ENCODE assay signal across 8 cellular contexts in the genomic region with DNA sequence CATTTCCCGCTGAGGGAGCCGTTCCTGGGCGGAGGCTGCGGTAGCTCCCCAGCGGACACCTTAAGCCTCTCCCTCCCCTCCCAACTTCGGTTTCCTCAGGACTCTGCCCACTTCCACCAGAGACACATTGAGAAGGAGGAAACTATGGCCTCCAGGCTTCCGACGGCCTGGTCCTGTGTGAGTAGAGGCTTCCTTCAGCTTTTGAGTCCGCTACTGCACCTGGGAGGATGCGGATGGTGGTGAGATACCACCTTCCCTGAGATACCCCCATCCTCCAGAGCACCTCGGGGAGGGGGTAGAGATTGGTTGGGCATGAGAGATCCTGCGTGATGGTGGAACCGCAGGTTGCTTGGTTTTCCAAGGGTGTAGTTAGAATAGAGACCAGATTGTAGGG. TPM values are rescaled to one million over a fixed set of nuclear protein-coding genes. Genes with fewer than 3 reads are reported as not detected.
A peak's percentile ranks its signal among the peaks of the same experiment; 100 is the strongest.
DNase-seq lines count a peak whose midpoint lies in the region; ATAC-seq, FAIRE-seq and TF ChIP-seq lines count a peak whose summit lies in the region.

No MANE protein-coding gene starts in this region.

- peaks cover 25% of the 10 kb centered on the region for H3K4me1 Mint-ChIP-seq in activated naive CD4-positive, alpha-beta T cell treated with anti-CD3 and anti-CD28 coated beads, Interleukin-2, amount 50 U/mL, for 24 hours
- H3K4me1 Mint-ChIP-seq in activated naive CD8-positive, alpha-beta T cell treated with anti-CD3 and anti-CD28 coated beads, Interleukin-2, amount 50 U/mL, for 24 hours: peaks cover 22% of the 10 kb centered on the region
- no peaks in the 10 kb centered on the region for H3K4me1 Mint-ChIP-seq in type B pancreatic cell (ENCODE audit: unreplicated experiment)

- peaks cover 6% of the 10 kb centered on the region for H3K9me3 Mint-ChIP-seq in activated naive CD4-positive, alpha-beta T cell treated with anti-CD3 and anti-CD28 coated beads, Interleukin-2, amount 50 U/mL, for 24 hours
- peaks cover 34% of the 10 kb centered on the region for H3K9me3 Mint-ChIP-seq in activated naive CD8-positive, alpha-beta T cell treated with anti-CD3 and anti-CD28 coated beads, Interleukin-2, amount 50 U/mL, for 24 hours
- peaks cover 11% of the 10 kb centered on the region for H3K9me3 Mint-ChIP-seq in type B pancreatic cell

- H3K36me3 Mint-ChIP-seq in activated naive CD4-positive, alpha-beta T cell treated with anti-CD3 and anti-CD28 coated beads, Interleukin-2, amount 50 U/mL, for 24 hours: peaks cover 44% of the 10 kb centered on the region
- H3K36me3 Mint-ChIP-seq in activated naive CD8-positive, alpha-beta T cell treated with anti-CD3 and anti-CD28 coated beads, Interleukin-2, amount 50 U/mL, for 24 hours (ENCODE audit: low read depth): peaks cover 74% of the 10 kb centered on the region
- H3K36me3 Mint-ChIP-seq in type B pancreatic cell: peaks cover 58% of the 10 kb centered on the region

- H3K4me3 Mint-ChIP-seq in activated naive CD4-positive, alpha-beta T cell treated with anti-CD3 and anti-CD28 coated beads, Interleukin-2, amount 50 U/mL, for 24 hours: peak overlapping the region; percentile 97
- H3K4me3 Mint-ChIP-seq in activated naive CD8-positive, alpha-beta T cell treated with anti-CD3 and anti-CD28 coated beads, Interleukin-2, amount 50 U/mL, for 24 hours: peak overlapping the region; percentile 90
- peak overlapping the region; percentile 97 for H3K4me3 Mint-ChIP-seq in type B pancreatic cell

- no peaks in the 10 kb centered on the region for H3K27me3 Mint-ChIP-seq in activated naive CD4-positive, alpha-beta T cell treated with anti-CD3 and anti-CD28 coated beads, Interleukin-2, amount 50 U/mL, for 24 hours
- no peaks in the 10 kb centered on the region for H3K27me3 Mint-ChIP-seq in activated naive CD8-positive, alpha-beta T cell treated with anti-CD3 and anti-CD28 coated beads, Interleukin-2, amount 50 U/mL, for 24 hours
- no peaks in the 10 kb centered on the region for H3K27me3 Mint-ChIP-seq in type B pancreatic cell

- no peak for FAIRE-seq in HepG2 (lab: Jason Lieb, UNC)

- peaks cover 12% of the 10 kb centered on the region for H3K4me1 ChIP-seq in HepG2 (ENCODE audit: insufficient read depth, low read length)

- peak overlapping the region; percentile 96 for H3K9ac ChIP-seq in HepG2 (ENCODE audit: insufficient read depth, low read depth, low read length)

- H3K9me3 ChIP-seq in HepG2 (ENCODE audit: low read length): peaks cover 63% of the 10 kb centered on the region

- TF ChIP-seq RAD21 in HepG2 (CRISPR knock-in tag; IDR thresholded peaks at IDR 0.05): no peak

- H3K36me3 ChIP-seq in HepG2 (replicated peaks in 1 of 2; ENCODE audit: control insufficient read depth in 1 of 2, insufficient read depth in 2 of 2, low read length in 2 of 2): peaks cover 22 to 30% of the 10 kb centered on the region in 2 experiments

- 0 out of 4 replicates have a peak, but pooled peaks of 1 of the 2 experiments have one; percentile 5 for TF ChIP-seq POLR2A in HepG2 (IDR thresholded peaks at IDR 0.05; ENCODE audit: insufficient read depth in 1 of 2, low read depth in 2 of 2, low read length in 2 of 2)

- CTCF ChIA-PET in HepG2 (lab: Yijun Ruan, JAX; ENCODE audit: low intra/inter-chr PET ratio, low total read pairs): no interaction called here

- no peak for DNase-seq in activated naive CD4-positive, alpha-beta T cell treated with anti-CD3 and anti-CD28 coated beads, Interleukin-2, amount 50 U/mL, for 16 hours
- DNase-seq in activated naive CD8-positive, alpha-beta T cell treated with anti-CD3 and anti-CD28 coated beads, Interleukin-2, amount 50 U/mL, for 24 hours: no peak
- no peak for DNase-seq in HepG2 (ENCODE audit: low spot score)
- DNase-seq in type B pancreatic cell (ENCODE audit: extremely low spot score, unreplicated experiment): no peak

- H4K20me1 ChIP-seq in HepG2 (ENCODE audit: insufficient read depth, low read length): no peaks in the 10 kb centered on the region

- H3K27me3 ChIP-seq in HepG2 (ENCODE audit: control insufficient read depth in 1 of 2, insufficient read depth in 2 of 2, low read length in 2 of 2): no peaks in the 10 kb centered on the region; a peak in 1 of 5 replicates

- ATAC-seq in activated naive CD8-positive, alpha-beta T cell treated with anti-CD3 and anti-CD28 coated beads, Interleukin-2, amount 50 U/mL, for 24 hours: no peak
- ATAC-seq in HepG2 (no peak; the same call in 2 of the 3 replicates), HG02588 (IDR thresholded peaks at IDR 0.05; ENCODE audit: unreplicated experiment) (no peak), HG03196 (IDR thresholded peaks at IDR 0.05; ENCODE audit: unreplicated experiment) (no peak), GM19324 (IDR thresholded peaks at IDR 0.05; ENCODE audit: low FRiP score, unreplicated experiment) (no peak)

- TF ChIP-seq EP300 in HepG2 (IDR thresholded peaks at IDR 0.05; ENCODE audit: low read depth in 2 of 2, low read length in 2 of 2) (no peak), HepG2 (CRISPR knock-in tag; IDR thresholded peaks at IDR 0.05; ENCODE audit: borderline replicate concordance) (no peak)

- peak overlapping the region; percentile 100 for H3K27ac ChIP-seq in HepG2 (ENCODE audit: extremely low read length, insufficient read depth, low read length)

- H3K79me2 ChIP-seq in HepG2 (ENCODE audit: insufficient read depth, low read length): peaks cover 10% of the 10 kb centered on the region

- H3K4me3 ChIP-seq in HepG2 (replicated peaks in 1 of 3; ENCODE audit: insufficient read depth in 1 of 3, low read depth in 2 of 3, low read length in 3 of 3): peak overlapping the region; percentile 77 to 93 (median 88)

- TSS peak; percentile 71 for BruUV-seq in HepG2 (replicated peaks; lab: Mats Ljungman, UMichigan)

- H3K4me2 ChIP-seq in HepG2 (ENCODE audit: low read depth, low read length): peak overlapping the region; percentile 86

- intact Hi-C loops in HepG2 (cut with micrococcal nuclease; ENCODE audit: unreplicated experiment): loop anchor here (1.0 to 5.0 kb wide), 5 partner anchors 43 to 203 kb away; partner anchors contain the start of genes ERVK3-1, RPS5, ZNF544 and ZNF8

- no peak overlapping the region for H2AFZ ChIP-seq in HepG2 (ENCODE audit: low read length)

- H3K27ac Mint-ChIP-seq in activated naive CD4-positive, alpha-beta T cell treated with anti-CD3 and anti-CD28 coated beads, Interleukin-2, amount 50 U/mL, for 24 hours: peak overlapping the region; percentile 98
- peak overlapping the region; percentile 98 for H3K27ac Mint-ChIP-seq in activated naive CD8-positive, alpha-beta T cell treated with anti-CD3 and anti-CD28 coated beads, Interleukin-2, amount 50 U/mL, for 24 hours
- H3K27ac Mint-ChIP-seq in type B pancreatic cell: peak overlapping the region; percentile 99

- in situ Hi-C loops in HepG2 (cut with HindIII; ENCODE audit: extremely low pct_ligation_motif_present, low pct_unique_long_range_greater_than_20kb): loop anchor here (5.0 kb wide), 1 partner anchor 123 kb away; the partner anchor contains the start of gene ERVK3-1

- TF ChIP-seq CTCF in HepG2 (CRISPR knock-in tag; IDR thresholded peaks at IDR 0.05) (no peak), type B pancreatic cell (conservative IDR thresholded peaks at IDR 0.05) (no peak)

- WGBS in HepG2 (ENCODE audit: low lambda C conversion rate): 65% methylated on average over 7 of the region's 13 CpGs

- POLR2A ChIA-PET in HepG2 (lab: Yijun Ruan, JAX): interaction anchor here (0.8 to 1.9 kb wide), 17 partner anchors 13 to 437 kb away, joined by 3 to 16 read pairs (median 4); partner anchors contain the start of genes ERVK3-1, TRIM28, ZBTB45 and ZNF329

RNA-seq across cellular contexts. Expression of gene ZNF274, which starts 1.0 kb away (rescaled TPM):
- total RNA-seq in HepG2 (2016; rRNA removed; fragmentation: Illumina TruSeq; extraction: Trizol) (17.0 and 23.0 TPM in 2 replicates), type B pancreatic cell (ENCODE audit: low replicate concordance) (27.2 and 34.1 TPM in 2 replicates)
- total RNA-seq in HepG2 (2016; cell fraction: cytosol; rRNA removed; fragmentation: Illumina TruSeq; extraction: Trizol; ENCODE audit: low read depth): 5.1 and 6.0 TPM in 2 replicates
- total RNA-seq in HepG2 (2016; cell fraction: insoluble cytoplasmic fraction; rRNA removed; fragmentation: Illumina TruSeq; extraction: Trizol): 18.4 and 20.3 TPM in 2 replicates
- 10.2 and 11.1 TPM in 2 replicates for total RNA-seq in HepG2 (2016; cell fraction: membrane; rRNA removed; fragmentation: Illumina TruSeq; extraction: Trizol)
- 25.3 and 28.4 TPM in 2 replicates for total RNA-seq in HepG2 (2016; cell fraction: nucleus; rRNA removed; fragmentation: Illumina TruSeq; extraction: Trizol)
- polyA plus RNA-seq in HepG2 (2011; rRNA removed): 16.1 and 21.0 TPM in 2 replicates
- polyA plus RNA-seq in HepG2 (2011; cell fraction: cytosol; rRNA removed): 13.9 and 15.9 TPM in 2 replicates
- 35.9 and 43.6 TPM in 2 replicates for polyA plus RNA-seq in HepG2 (2011; cell fraction: nucleus; rRNA removed)
- polyA plus RNA-seq in HepG2 (2012): 15.5 and 19.8 TPM in 2 replicates
- polyA plus RNA-seq in HepG2 (2016; cell fraction: cytosol; fragmentation: Illumina TruSeq; extraction: Trizol; ENCODE audit: low read depth): 1.7 and 1.9 TPM in 2 replicates
- 13.2 and 15.6 TPM in 2 replicates for polyA plus RNA-seq in HepG2 (2016; cell fraction: insoluble cytoplasmic fraction; fragmentation: Illumina TruSeq; extraction: Trizol; ENCODE audit: low read depth)
- polyA plus RNA-seq in HepG2 (2016; cell fraction: membrane; fragmentation: Illumina TruSeq; extraction: Trizol; ENCODE audit: low read depth): 3.7 and 4.5 TPM in 2 replicates
- 38.7 and 40.7 TPM in 2 replicates for polyA plus RNA-seq in HepG2 (2016; cell fraction: nucleus; fragmentation: Illumina TruSeq; extraction: Trizol; ENCODE audit: insufficient read depth, low read depth)
- polyA minus RNA-seq in HepG2 (2011; rRNA and poly(A)+ RNA removed; ENCODE audit: low replicate concordance): 20.7 and 49.1 TPM in 2 replicates
- polyA minus RNA-seq in HepG2 (2011; cell fraction: cytosol; rRNA and poly(A)+ RNA removed): 7.5 and 9.9 TPM in 2 replicates
- 43.8 and 44.7 TPM in 2 replicates for polyA minus RNA-seq in HepG2 (2011; cell fraction: nucleus; rRNA and poly(A)+ RNA removed)

RNA-seq across cellular contexts. Expression of gene ZNF329, which starts 33.2 kb away (rescaled TPM):
- 9.6 and 11.4 TPM in 2 replicates for total RNA-seq in HepG2 (2016; rRNA removed; fragmentation: Illumina TruSeq; extraction: Trizol)
- 3.2 and 3.3 TPM in 2 replicates for total RNA-seq in HepG2 (2016; cell fraction: cytosol; rRNA removed; fragmentation: Illumina TruSeq; extraction: Trizol; ENCODE audit: low read depth)
- total RNA-seq in HepG2 (2016; cell fraction: insoluble cytoplasmic fraction; rRNA removed; fragmentation: Illumina TruSeq; extraction: Trizol): 8.8 and 10.9 TPM in 2 replicates
- total RNA-seq in HepG2 (2016; cell fraction: membrane; rRNA removed; fragmentation: Illumina TruSeq; extraction: Trizol): 6.3 and 7.1 TPM in 2 replicates
- total RNA-seq in HepG2 (2016; cell fraction: nucleus; rRNA removed; fragmentation: Illumina TruSeq; extraction: Trizol): 4.4 and 7.0 TPM in 2 replicates
- polyA plus RNA-seq in HepG2 (2011; rRNA removed): 3.8 and 4.6 TPM in 2 replicates
- 2.2 and 4.1 TPM in 2 replicates for polyA plus RNA-seq in HepG2 (2011; cell fraction: cytosol; rRNA removed)
- 1.9 and 2.6 TPM in 2 replicates for polyA plus RNA-seq in HepG2 (2011; cell fraction: nucleus; rRNA removed)
- polyA plus RNA-seq in HepG2 (2012): 4.6 and 5.2 TPM in 2 replicates
- polyA plus RNA-seq in HepG2 (2016; cell fraction: cytosol; fragmentation: Illumina TruSeq; extraction: Trizol; ENCODE audit: low read depth): 0.80 and 1.1 TPM in 2 replicates
- polyA plus RNA-seq in HepG2 (2016; cell fraction: insoluble cytoplasmic fraction; fragmentation: Illumina TruSeq; extraction: Trizol; ENCODE audit: low read depth): 7.3 and 7.6 TPM in 2 replicates
- 3.3 and 3.9 TPM in 2 replicates for polyA plus RNA-seq in HepG2 (2016; cell fraction: membrane; fragmentation: Illumina TruSeq; extraction: Trizol; ENCODE audit: low read depth)
- polyA plus RNA-seq in HepG2 (2016; cell fraction: nucleus; fragmentation: Illumina TruSeq; extraction: Trizol; ENCODE audit: insufficient read depth, low read depth): 6.0 and 7.0 TPM in 2 replicates
- polyA minus RNA-seq in HepG2 (2011; rRNA and poly(A)+ RNA removed; ENCODE audit: low replicate concordance): 1.8 and 3.5 TPM in 2 replicates
- polyA minus RNA-seq in HepG2 (2011; cell fraction: cytosol; rRNA and poly(A)+ RNA removed): 3.0 and 4.4 TPM in 2 replicates
- polyA minus RNA-seq in HepG2 (2011; cell fraction: nucleus; rRNA and poly(A)+ RNA removed): 3.5 and 7.2 TPM in 2 replicates
- 12.5 and 14.5 TPM in 2 replicates for total RNA-seq in type B pancreatic cell (ENCODE audit: low replicate concordance)

RNA-seq across cellular contexts. Expression of gene ZNF544, which starts 44.9 kb away (rescaled TPM):
- total RNA-seq in HepG2 (2016; rRNA removed; fragmentation: Illumina TruSeq; extraction: Trizol) (15.6 and 17.0 TPM in 2 replicates), type B pancreatic cell (ENCODE audit: low replicate concordance) (52.0 and 52.5 TPM in 2 replicates)
- 9.2 and 13.6 TPM in 2 replicates for total RNA-seq in HepG2 (2016; cell fraction: cytosol; rRNA removed; fragmentation: Illumina TruSeq; extraction: Trizol; ENCODE audit: low read depth)
- total RNA-seq in HepG2 (2016; cell fraction: insoluble cytoplasmic fraction; rRNA removed; fragmentation: Illumina TruSeq; extraction: Trizol): 17.3 and 19.7 TPM in 2 replicates
- total RNA-seq in HepG2 (2016; cell fraction: membrane; rRNA removed; fragmentation: Illumina TruSeq; extraction: Trizol): 21.1 and 22.3 TPM in 2 replicates
- total RNA-seq in HepG2 (2016; cell fraction: nucleus; rRNA removed; fragmentation: Illumina TruSeq; extraction: Trizol): 13.5 and 14.8 TPM in 2 replicates
- 13.1 and 14.7 TPM in 2 replicates for polyA plus RNA-seq in HepG2 (2011; rRNA removed)
- polyA plus RNA-seq in HepG2 (2011; cell fraction: cytosol; rRNA removed): 13.6 and 13.7 TPM in 2 replicates
- 12.5 and 16.5 TPM in 2 replicates for polyA plus RNA-seq in HepG2 (2011; cell fraction: nucleus; rRNA removed)
- 7.2 and 8.7 TPM in 2 replicates for polyA plus RNA-seq in HepG2 (2012)
- polyA plus RNA-seq in HepG2 (2016; cell fraction: cytosol; fragmentation: Illumina TruSeq; extraction: Trizol; ENCODE audit: low read depth): 10.1 and 14.1 TPM in 2 replicates
- 15.7 and 16.9 TPM in 2 replicates for polyA plus RNA-seq in HepG2 (2016; cell fraction: insoluble cytoplasmic fraction; fragmentation: Illumina TruSeq; extraction: Trizol; ENCODE audit: low read depth)
- polyA plus RNA-seq in HepG2 (2016; cell fraction: membrane; fragmentation: Illumina TruSeq; extraction: Trizol; ENCODE audit: low read depth): 9.4 and 15.6 TPM in 2 replicates
- polyA plus RNA-seq in HepG2 (2016; cell fraction: nucleus; fragmentation: Illumina TruSeq; extraction: Trizol; ENCODE audit: insufficient read depth, low read depth): 11.7 and 14.4 TPM in 2 replicates
- polyA minus RNA-seq in HepG2 (2011; rRNA and poly(A)+ RNA removed; ENCODE audit: low replicate concordance): 15.6 and 69.8 TPM in 2 replicates
- polyA minus RNA-seq in HepG2 (2011; cell fraction: cytosol; rRNA and poly(A)+ RNA removed): 7.8 and 10.6 TPM in 2 replicates
- polyA minus RNA-seq in HepG2 (2011; cell fraction: nucleus; rRNA and poly(A)+ RNA removed): 28.8 and 29.2 TPM in 2 replicates
